ENCODE assay signal across 24 cellular contexts in the genomic region with DNA sequence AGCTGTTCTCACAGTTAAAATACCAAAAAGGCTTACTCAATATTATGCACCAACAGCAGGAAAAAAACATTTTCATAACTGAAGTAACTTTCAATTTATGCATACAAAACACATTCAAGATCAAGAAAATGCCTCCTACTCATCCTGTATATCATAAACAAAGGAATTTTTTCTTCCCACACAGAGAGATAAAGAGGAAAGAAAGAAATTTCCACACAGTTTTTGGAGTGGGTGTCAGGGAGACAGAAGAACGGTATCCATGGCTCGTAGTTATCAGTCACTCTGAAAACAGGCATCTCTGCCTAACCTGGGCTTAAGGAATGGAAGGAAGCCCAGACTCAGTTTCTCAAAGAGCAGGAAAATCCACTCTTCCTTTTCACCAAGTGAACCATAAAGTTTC.
DNase-seq lines count a peak whose midpoint lies in the region; ATAC-seq and TF ChIP-seq lines count a peak whose summit lies in the region.
"Had no signal": no experiment of that assay in that cellular context is flagged by ENCODE, and none has a peak within 500 bp of the region (broad histone marks: within the 10 kb centered on the region; RNA-seq: fewer than 3 reads in every experiment).

No MANE protein-coding gene starts in this region.

- peaks cover 4% of the 10 kb centered on the region for H3K27me3 Mint-ChIP-seq in glutamatergic neuron (ENCODE audit: unreplicated experiment)

- H3K9ac ChIP-seq in adipocyte (ENCODE audit: low read length): no peak overlapping the region
- H3K9ac ChIP-seq: KMS-11 had no signal

- no peaks in the 10 kb centered on the region for H3K9me3 ChIP-seq in adipocyte (ENCODE audit: control insufficient read depth, low read length)
- H3K9me3 ChIP-seq: SJCRH30 had no signal

- H3K36me3 ChIP-seq in adipocyte (ENCODE audit: control insufficient read depth, insufficient read depth, low read length, severe bottlenecking): no peaks in the 10 kb centered on the region
- H3K36me3 ChIP-seq: SJCRH30 had no signal

- no peaks in the 10 kb centered on the region for H3K36me3 Mint-ChIP-seq in glutamatergic neuron (ENCODE audit: unreplicated experiment)

- DNase-seq in COLO829 (ENCODE audit: low spot score) (peak; percentile 28), adipocyte (ENCODE audit: low read depth) (peak; percentile 36), fibroblast of the aortic adventitia (ENCODE audit: low read depth) (peak; percentile 31), omental fat pad (ENCODE audit: low spot score) (no peak), DMS79 treated with DMSO at 0.1 percent for 48 hours (lab: John Stamatoyannopoulos, UW) (no peak), glutamatergic neuron (no peak), nucleus accumbens (lab: John Stamatoyannopoulos, UW) (no peak)
- no peak for DNase-seq in stimulated activated CD8-positive, alpha-beta memory T cell treated with anti-CD3 and anti-CD28 coated beads, Interleukin-4, amount 100 ng/mL, for 48 hours
- DNase-seq: 8988T; AML-193; C1 segment of cervical spinal cord; CD8-positive, alpha-beta memory T cell; DMS53; EL; GF-D8; H7; HFFc6; NCI-H1105 treated with DMSO at 0.1 percent for 48 hours; NCI-H2081; NCI-H2171; NCI-H524 treated with DMSO at 0.1 percent for 48 hours; OCI-M1; SJCRH30 had no signal

- no peak overlapping the region for H3K27ac Mint-ChIP-seq in glutamatergic neuron (ENCODE audit: unreplicated experiment)
- H3K27ac Mint-ChIP-seq: HFFc6 had no signal

- no peak overlapping the region for H3K4me3 ChIP-seq in adipocyte (ENCODE audit: low read length)
- H3K4me3 ChIP-seq in fibroblast of the aortic adventitia (ENCODE audit: low read depth, low read length): no peak overlapping the region
- H3K4me3 ChIP-seq: SJCRH30 had no signal

- no peak overlapping the region for H3K4me3 Mint-ChIP-seq in glutamatergic neuron (ENCODE audit: unreplicated experiment)
- H3K4me3 Mint-ChIP-seq: CD8-positive, alpha-beta memory T cell; HFFc6 had no signal

- no peaks in the 10 kb centered on the region for H3K4me1 ChIP-seq in adipocyte (ENCODE audit: control insufficient read depth, insufficient read depth, low read length)
- H3K4me1 ChIP-seq: SJCRH30 had no signal

- H3K27me3 ChIP-seq in adipocyte (replicated peaks; ENCODE audit: control insufficient read depth, insufficient read depth, low read length): peaks cover 4% of the 10 kb centered on the region
- H3K27me3 ChIP-seq: SJCRH30 had no signal

- no peaks in the 10 kb centered on the region for H3K9me3 Mint-ChIP-seq in glutamatergic neuron (ENCODE audit: unreplicated experiment)
- H3K9me3 Mint-ChIP-seq: HFFc6 had no signal

- peak; percentile 62 for ATAC-seq in omental fat pad (ENCODE audit: low FRiP score)

- TF ChIP-seq CTCF in fibroblast of the aortic adventitia (IDR thresholded peaks at IDR 0.05; ENCODE audit: insufficient read depth, low read length) (no peak), omental fat pad (IDR thresholded peaks at IDR 0.05) (no peak), glutamatergic neuron (IDR thresholded peaks at IDR 0.05; ENCODE audit: partially characterized antibody, unreplicated experiment) (no peak)

- no peaks in the 10 kb centered on the region for H3K4me1 Mint-ChIP-seq in glutamatergic neuron (ENCODE audit: low read depth, unreplicated experiment)
- H3K4me1 Mint-ChIP-seq: CD8-positive, alpha-beta memory T cell had no signal

Comparison
In these comparisons a context has a peak if more than half of its experiments do, and no peak if none do; other contexts are left out.
1. DNase-seq: peak in COLO829 (single experiment), adipocyte (single experiment) and fibroblast of the aortic adventitia (single experiment); none in omental fat pad (single experiment), stimulated activated CD8-positive, alpha-beta memory T cell treated with anti-CD3 and anti-CD28 coated beads, Interleukin-4, amount 100 ng/mL, for 48 hours (single experiment), DMS79 treated with DMSO at 0.1 percent for 48 hours (single experiment), glutamatergic neuron (single experiment) and nucleus accumbens (0 of 56).